ENCODE assay signal across 8 cellular contexts in the genomic region with DNA sequence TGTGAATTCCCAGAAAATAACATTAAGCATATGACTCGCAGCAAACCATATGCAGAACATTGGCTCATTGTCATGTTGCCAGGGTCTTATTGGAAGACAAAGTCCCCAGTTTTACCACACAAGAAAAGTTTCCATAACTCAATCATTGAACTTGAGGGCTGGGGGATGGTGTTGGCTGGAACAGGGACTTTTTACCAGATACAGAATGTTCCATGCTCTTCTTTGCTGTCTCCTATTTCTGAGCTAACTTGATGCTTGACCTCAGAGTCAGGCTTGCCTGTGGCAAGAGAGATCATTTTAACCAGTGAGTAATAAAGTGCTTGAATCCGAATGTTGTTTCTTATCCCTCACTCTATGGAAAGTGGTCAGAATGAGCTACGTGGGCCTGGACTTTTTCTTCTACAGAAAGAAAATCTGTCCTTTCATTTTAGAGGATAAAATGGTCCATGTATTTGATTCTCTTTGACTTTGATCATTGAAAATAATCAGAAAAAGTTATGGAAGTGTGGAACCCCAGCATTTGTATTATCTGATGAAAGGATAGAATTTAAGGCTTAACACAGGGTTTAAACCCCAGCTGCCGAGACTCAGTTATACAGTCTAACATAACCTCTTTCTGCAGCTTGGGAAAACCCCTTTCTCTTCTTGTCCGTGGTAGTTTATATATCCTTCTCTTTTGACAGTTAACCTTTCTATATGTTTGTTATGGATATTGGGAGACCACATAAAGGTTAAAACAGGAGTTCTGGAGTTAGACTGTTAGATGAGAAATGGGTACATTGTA.
A peak's percentile ranks its signal among the peaks of the same experiment; 100 is the strongest.
DNase-seq lines count a peak whose midpoint lies in the region; ATAC-seq, FAIRE-seq and TF ChIP-seq lines count a peak whose summit lies in the region.

No MANE protein-coding gene starts in this region.

- no peak for DNase-seq in H54 (ENCODE audit: insufficient read length, low spot score)
- DNase-seq in fibroblast of peridontal ligament (ENCODE audit: extremely low read depth) = peak; percentile 86
- DNase-seq in stimulated activated effector memory CD8-positive, alpha-beta T cell treated with anti-CD3 and anti-CD28 coated beads, Interleukin-12 subunit alpha, Interleukin-12 subunit beta, amount 100 ng/mL, for 72 hours (ENCODE audit: low spot score in 2 of 2) = peak in 1 of 2 donors; percentile 72
- DNase-seq in iPS-NIHi7 (ENCODE audit: extremely low spot score) = no peak
- DNase-seq in head of caudate nucleus = no peak
- no peak for DNase-seq in SK-N-DZ (ENCODE audit: low spot score)

- peak; percentile 81 for FAIRE-seq in H54 (lab: Jason Lieb, UNC)
- peak; percentile 54 for FAIRE-seq in TTC549 (lab: Jason Lieb, UNC)

- peak overlapping the region; percentile 100 for H3K27ac Mint-ChIP-seq in stimulated activated effector memory CD8-positive, alpha-beta T cell treated with anti-CD3 and anti-CD28 coated beads, Interleukin-12 subunit alpha, Interleukin-12 subunit beta, amount 100 ng/mL, for 72 hours

- intact Hi-C loops in head of caudate nucleus (cut with DNase I) = no loop called here

- ATAC-seq in stimulated activated effector memory CD8-positive, alpha-beta T cell treated with anti-CD3 and anti-CD28 coated beads, Interleukin-12 subunit alpha, Interleukin-12 subunit beta, amount 100 ng/mL, for 72 hours = peak; percentile 61
- ATAC-seq in HG02973 (IDR thresholded peaks at IDR 0.05; ENCODE audit: unreplicated experiment) = no peak

- H3K4me1 Mint-ChIP-seq in stimulated activated effector memory CD8-positive, alpha-beta T cell treated with anti-CD3 and anti-CD28 coated beads, Interleukin-12 subunit alpha, Interleukin-12 subunit beta, amount 100 ng/mL, for 72 hours = peaks cover 40% of the 10 kb centered on the region

- H3K9me3 Mint-ChIP-seq in stimulated activated effector memory CD8-positive, alpha-beta T cell treated with anti-CD3 and anti-CD28 coated beads, Interleukin-12 subunit alpha, Interleukin-12 subunit beta, amount 100 ng/mL, for 72 hours = no peaks in the 10 kb centered on the region

- TF ChIP-seq POLR2A in H54 (IDR thresholded peaks at IDR 0.05; ENCODE audit: low read depth, low read length) = no peak

- peaks cover 96% of the 10 kb centered on the region for H3K36me3 Mint-ChIP-seq in stimulated activated effector memory CD8-positive, alpha-beta T cell treated with anti-CD3 and anti-CD28 coated beads, Interleukin-12 subunit alpha, Interleukin-12 subunit beta, amount 100 ng/mL, for 72 hours

- H3K4me3 Mint-ChIP-seq in stimulated activated effector memory CD8-positive, alpha-beta T cell treated with anti-CD3 and anti-CD28 coated beads, Interleukin-12 subunit alpha, Interleukin-12 subunit beta, amount 100 ng/mL, for 72 hours = peak overlapping the region; percentile 77
